Comparison of ENCODE assay signal across 19 cellular contexts in genomic region chr2:29590211-29590610, GRCh38.
"Had no signal": no experiment of that assay in that cellular context is flagged by ENCODE, and none has a peak within 500 bp of the region (broad histone marks: within the 10 kb centered on the region; RNA-seq: fewer than 3 reads in every experiment).

No MANE protein-coding gene starts in this region.

- ATAC-seq: left cardiac atrium; left colon; left ventricle myocardium superior; mucosa of descending colon; naive thymus-derived CD4-positive, alpha-beta T cell had no signal

- DNase-seq: hippocampal formation; hypothalamus; immature natural killer cell; islet precursor cell; kidney; kidney glomerular epithelial cell; left cardiac atrium; left colon; left lung; left ventricle myocardium inferior; left ventricle myocardium superior; lower lobe of right lung; mammary epithelial cell; mesenchymal stem cell; mesendoderm; midbrain; mucosa of descending colon; naive B cell; naive thymus-derived CD4-positive, alpha-beta T cell had no signal
